Comparison of ENCODE assay signal across 6 cellular contexts in genomic region chr19:55485439-55486011, GRCh38. TPM values are rescaled to one million over a fixed set of nuclear protein-coding genes. Genes with fewer than 3 reads are reported as not detected.
DNase-seq lines count a peak whose midpoint lies in the region; FAIRE-seq and TF ChIP-seq lines count a peak whose summit lies in the region.

No MANE protein-coding gene starts in this region.

- peaks cover 16% of the 10 kb centered on the region for H3K79me1 ChIP-seq in neuronal stem cell (ENCODE audit: low read depth, low read length)

- no peaks in the 10 kb centered on the region for H3K36me3 Mint-ChIP-seq in brain

- no peak overlapping the region for H2BK12ac ChIP-seq in neuronal stem cell (ENCODE audit: low read length)

- H3K23ac ChIP-seq in neuronal stem cell (ENCODE audit: low read depth, low read length, poor library complexity): peak overlapping the region; percentile 97

- WGBS in neuronal stem cell (ENCODE audit: extremely low coverage in 2 of 2, insufficient read length in 2 of 2, insufficient replicate concordance in 1 of 2), 2 donors: no CpG with 5 or more reads among the region's 18 CpGs

- no peak for FAIRE-seq in urothelium cell line (lab: Jason Lieb, UNC)

- H2BK120ac ChIP-seq in neuronal stem cell (ENCODE audit: low read depth, low read length): no peak overlapping the region

- H3K4me3 ChIP-seq in HUES6 (ENCODE audit: low read depth, low read length): peak overlapping the region; percentile 73
- H3K4me3 ChIP-seq in neuronal stem cell (ENCODE audit: low read length in 2 of 2): peak overlapping the region; percentile 82 to 83

- H3K27me3 Mint-ChIP-seq in brain: peaks cover 6% of the 10 kb centered on the region

- H3K9me3 ChIP-seq in HUES6 (ENCODE audit: control insufficient read depth, insufficient read depth, low read depth, low read length) (no peaks in the 10 kb centered on the region), neuronal stem cell (replicated peaks in 1 of 2; ENCODE audit: control insufficient read depth in 2 of 2, insufficient read depth in 1 of 2, low read depth in 1 of 2, low read length in 2 of 2) (no peaks in the 10 kb centered on the region)

- H4K91ac ChIP-seq in neuronal stem cell (ENCODE audit: low read depth, low read length, poor library complexity): no peak overlapping the region

- peak overlapping the region; percentile 75 for H2BK5ac ChIP-seq in neuronal stem cell (ENCODE audit: low read length)

- H2AK5ac ChIP-seq in neuronal stem cell (ENCODE audit: low read depth, low read length): peak overlapping the region; percentile 100

- H4K8ac ChIP-seq in neuronal stem cell (ENCODE audit: low read depth, low read length): no peak overlapping the region

- H3K18ac ChIP-seq in neuronal stem cell (ENCODE audit: low read length): peak overlapping the region; percentile 95

- peaks cover 28% of the 10 kb centered on the region for H3K4me1 Mint-ChIP-seq in brain

- peak overlapping the region; percentile 91 for H2AFZ ChIP-seq in neuronal stem cell (ENCODE audit: low read length)

- H3K27ac Mint-ChIP-seq in brain: peak overlapping the region; percentile 92 to 98 (median 94)

- no peaks in the 10 kb centered on the region for H3K9me3 Mint-ChIP-seq in brain

- peaks cover 3% of the 10 kb centered on the region; the same call in 1 of the 2 replicates for H3K27me3 ChIP-seq in HUES6 (ENCODE audit: control insufficient read depth, insufficient read depth, low read length)
- H3K27me3 ChIP-seq in neuronal stem cell (ENCODE audit: control insufficient read depth in 3 of 3, insufficient read depth in 3 of 3, low read depth in 1 of 3, low read length in 3 of 3): no peaks in the 10 kb centered on the region

- peak overlapping the region; percentile 45 for H2BK15ac ChIP-seq in neuronal stem cell (ENCODE audit: low read length)

- DNase-seq in neuronal stem cell (ENCODE audit: low spot score) (no peak), urothelium cell line (ENCODE audit: low spot score) (no peak)
- no peak for DNase-seq in stimulated activated CD4-positive, alpha-beta T cell treated with anti-CD3 and anti-CD28 coated beads, Interleukin-12 subunit alpha, Interleukin-12 subunit beta, amount 100 ng/mL, for 4 hours
- DNase-seq in stimulated activated naive CD4-positive, alpha-beta T cell treated with Interleukin-2 at 50 U/mL for 16 hours (lab: John Stamatoyannopoulos, UW): no peak

- peak overlapping the region; percentile 19 for H3K27ac ChIP-seq in HUES6 (ENCODE audit: low read depth, low read length)
- H3K27ac ChIP-seq in neuronal stem cell (replicated peaks; ENCODE audit: low read length): peak overlapping the region; percentile 46

- H3K9ac ChIP-seq in HUES6 (ENCODE audit: low read length): peak overlapping the region; percentile 74
- peak overlapping the region; percentile 93 for H3K9ac ChIP-seq in neuronal stem cell (ENCODE audit: low read depth, low read length, poor library complexity)

- H3K4me3 Mint-ChIP-seq in brain: peak overlapping the region; percentile 89 to 94 (median 93)

- peak overlapping the region; percentile 77 for H3K4me2 ChIP-seq in neuronal stem cell (ENCODE audit: insufficient read depth, low read length, poor library complexity, severe bottlenecking)

- no peak for TF ChIP-seq CTCF in brain (conservative IDR thresholded peaks at IDR 0.05)

- H3K4me1 ChIP-seq in HUES6 (ENCODE audit: control insufficient read depth, insufficient read depth, low read length): peaks cover 57% of the 10 kb centered on the region
- peaks cover 39 to 43% of the 10 kb centered on the region in 2 donors for H3K4me1 ChIP-seq in neuronal stem cell (ENCODE audit: control insufficient read depth in 2 of 2, insufficient read depth in 1 of 2, low read depth in 1 of 2, low read length in 2 of 2)

- no peak overlapping the region for H3K4ac ChIP-seq in neuronal stem cell (ENCODE audit: low read length)

- H3K14ac ChIP-seq in neuronal stem cell (ENCODE audit: low read length): peak overlapping the region; percentile 82

- H3K36me3 ChIP-seq in HUES6 (ENCODE audit: control insufficient read depth, insufficient read depth, low read length) (peaks cover 11% of the 10 kb centered on the region), neuronal stem cell (replicated peaks in 1 of 2; ENCODE audit: control insufficient read depth in 2 of 2, insufficient read depth in 2 of 2, low read length in 2 of 2) (peaks cover 4 to 14% of the 10 kb centered on the region in 2 donors)

RNA-seq across cellular contexts. Expression of gene NAT14, which starts 0.5 kb away (rescaled TPM):
- 95.6 TPM for polyA plus RNA-seq in brain (ENCODE audit: insufficient read depth, low read depth, low replicate concordance)
- polyA plus RNA-seq in neuronal stem cell (2013, experiment 1 of 2): 117 TPM
- polyA plus RNA-seq in neuronal stem cell (2013, experiment 2 of 2): 115 TPM

RNA-seq across cellular contexts. Expression of gene SSC5D, which starts 2.7 kb away (rescaled TPM):
- 2.6 TPM for polyA plus RNA-seq in brain (ENCODE audit: insufficient read depth, low read depth, low replicate concordance)
- 0.89 TPM for polyA plus RNA-seq in neuronal stem cell (2013, experiment 1 of 2)
- polyA plus RNA-seq in neuronal stem cell (2013, experiment 2 of 2): 0.94 TPM

RNA-seq across cellular contexts. Expression of gene ZNF628, which starts 9.1 kb away (rescaled TPM):
- polyA plus RNA-seq in brain (ENCODE audit: insufficient read depth, low read depth, low replicate concordance): 6.5 TPM
- 8.4 TPM for polyA plus RNA-seq in neuronal stem cell (2013, experiment 1 of 2)
- 8.7 TPM for polyA plus RNA-seq in neuronal stem cell (2013, experiment 2 of 2)

RNA-seq across cellular contexts. Expression of gene C19orf85, which starts 21.0 kb away (rescaled TPM):
- 3.1 TPM for polyA plus RNA-seq in brain (ENCODE audit: insufficient read depth, low read depth, low replicate concordance)
- polyA plus RNA-seq in neuronal stem cell (2013, experiment 1 of 2): 2.1 TPM
- 2.3 TPM for polyA plus RNA-seq in neuronal stem cell (2013, experiment 2 of 2)

RNA-seq across cellular contexts. Expression of gene ISOC2, which starts 24.1 kb away (rescaled TPM):
- 43.8 TPM for polyA plus RNA-seq in brain (ENCODE audit: insufficient read depth, low read depth, low replicate concordance)
- polyA plus RNA-seq in neuronal stem cell (2013, experiment 1 of 2): 26.8 TPM
- 26.2 TPM for polyA plus RNA-seq in neuronal stem cell (2013, experiment 2 of 2)
